Comparison of ENCODE assay signal across 15 cellular contexts in the genomic region with DNA sequence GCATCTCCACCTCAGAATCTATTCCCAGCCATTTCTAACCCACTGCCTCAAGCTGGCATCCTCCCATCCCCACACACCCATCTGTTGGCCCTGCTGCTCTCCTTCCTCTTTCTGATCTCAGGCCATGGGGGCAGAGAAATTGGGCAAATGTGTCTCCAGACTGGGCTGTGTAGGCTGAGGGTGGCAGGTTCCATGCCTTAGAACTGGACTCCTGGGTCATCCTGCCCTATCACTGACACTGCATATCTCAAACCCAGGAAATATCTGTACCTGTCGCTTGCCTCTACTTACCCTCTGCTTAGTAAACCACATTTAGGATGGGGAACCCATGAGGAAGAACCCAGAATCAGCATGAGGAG. TPM values are rescaled to one million over a fixed set of nuclear protein-coding genes. Genes with fewer than 3 reads are reported as not detected.
DNase-seq lines count a peak whose midpoint lies in the region; ATAC-seq, FAIRE-seq and TF ChIP-seq lines count a peak whose summit lies in the region.
"Had no signal": no experiment of that assay in that cellular context is flagged by ENCODE, and none has a peak within 500 bp of the region (broad histone marks: within the 10 kb centered on the region; RNA-seq: fewer than 3 reads in every experiment).

No MANE protein-coding gene starts in this region.

- no peak overlapping the region for H3K23ac ChIP-seq in H1 (ENCODE audit: insufficient read length)

- peaks cover 0 to 22% of the 10 kb centered on the region in 2 donors for H3K27me3 ChIP-seq in Peyer's patch
- peaks cover 96 to 100% (median 97%) of the 10 kb centered on the region in 4 experiments for H3K27me3 ChIP-seq in H1 (replicated peaks in 1 of 4; ENCODE audit: control insufficient read depth in 3 of 4, extremely low read depth in 1 of 4, insufficient read depth in 3 of 4, low read length in 3 of 4)

- no peak for TF ChIP-seq RAD21 in H1 (IDR thresholded peaks at IDR 0.05 in 1 of 2, conservative IDR thresholded peaks at IDR 0.05 in 1 of 2; ENCODE audit: low read depth in 2 of 2, low read length in 2 of 2)

- H3K9ac ChIP-seq in H1 (replicated peaks in 1 of 4; ENCODE audit: extremely low read depth in 1 of 4, low read depth in 3 of 4, low read length in 3 of 4), result no peak overlapping the region

- no peak overlapping the region for H2BK120ac ChIP-seq in H1 (replicated peaks; ENCODE audit: low read depth, low read length)

- H2BK5ac ChIP-seq in H1 (ENCODE audit: low read depth, low read length), result no peak overlapping the region

- no peak overlapping the region for H3K4me3 ChIP-seq in Peyer's patch
- no peak overlapping the region for H3K4me3 ChIP-seq in H1 (ENCODE audit: extremely low read depth in 1 of 4, insufficient read depth in 2 of 4, low read depth in 3 of 4, low read length in 4 of 4)
- H3K4me3 ChIP-seq: PC-9 had no signal

- no peak overlapping the region for H2AFZ ChIP-seq in H1 (ENCODE audit: low read length)
- H2AFZ ChIP-seq: PC-9 had no signal

- no peaks in the 10 kb centered on the region for H3K9me3 ChIP-seq in Peyer's patch
- no peaks in the 10 kb centered on the region for H3K9me3 ChIP-seq in H1 (ENCODE audit: insufficient read depth in 2 of 2, low read depth in 1 of 2, low read length in 1 of 2)

- no peaks in the 10 kb centered on the region; the same call in 1 of the 2 replicates for H3K23me2 ChIP-seq in H1 (ENCODE audit: low read depth, low read length)

- CTCF ChIA-PET in H1 (lab: Charles Lee; ENCODE audit: partially characterized antibody), result interaction anchor here (1.0 to 21.8 kb wide), 7 partner anchors 4 to 120 kb away, joined by 3 to 783 read pairs (median 6); partner anchors contain the start of gene WNT10A

- peak overlapping the region in 1 of 4 donors; percentile 55 for H3K27ac ChIP-seq in Peyer's patch
- no peak overlapping the region for H3K27ac ChIP-seq in H1 (ENCODE audit: low read depth, low read length)
- H3K27ac ChIP-seq: PC-9 had no signal

- DNase-seq in AML-193 (lab: John Stamatoyannopoulos, UW), result peak; percentile 41 to 43
- no peak for DNase-seq in GM12891 (ENCODE audit: insufficient read length, low spot score)
- DNase-seq in Peyer's patch, result peak in 2 of 3 donors; percentile 23 to 26
- DNase-seq in H1 (ENCODE audit: low read depth in 1 of 2, low spot score in 2 of 2), result no peak
- no peak for DNase-seq in H4 (ENCODE audit: low spot score)
- no peak for DNase-seq in GM19239 (ENCODE audit: insufficient read length, low spot score)
- DNase-seq in NCI-H510A treated with DMSO at 0.1 percent for 48 hours (lab: John Stamatoyannopoulos, UW), result no peak
- DNase-seq: mesenchymal stem cell, nucleus accumbens, PC-9, trophoblast cell had no signal

- no peak for TF ChIP-seq EP300 in H1 (IDR thresholded peaks at IDR 0.05; ENCODE audit: borderline replicate concordance in 1 of 2, low read depth in 2 of 2, low read length in 2 of 2)

- FAIRE-seq in GM12891 (lab: Jason Lieb, UNC) (peak; percentile 13), H1 (lab: Jason Lieb, UNC) (no peak), GM19239 (lab: Jason Lieb, UNC) (no peak)

- peak overlapping the region; percentile 43; the same call in 1 of the 2 replicates for H2BK20ac ChIP-seq in H1 (ENCODE audit: low read length)

- H3K79me1 ChIP-seq in H1 (ENCODE audit: low read depth, low read length), result no peaks in the 10 kb centered on the region; the same call in 1 of the 2 replicates

- no peak overlapping the region for H2AK5ac ChIP-seq in H1 (ENCODE audit: low read depth, low read length)

- no peak overlapping the region for H2BK12ac ChIP-seq in H1 (ENCODE audit: low read depth, low read length)

- H3K4ac ChIP-seq in H1 (replicated peaks; ENCODE audit: insufficient read length, low read depth, low read length), result no peak overlapping the region

- no peak overlapping the region for H3K56ac ChIP-seq in H1 (replicated peaks; ENCODE audit: insufficient read length, low read depth, low read length)

- H3K14ac ChIP-seq in H1 (ENCODE audit: insufficient read length), result no peak overlapping the region

- no peak overlapping the region for H4K91ac ChIP-seq in H1 (replicated peaks; ENCODE audit: insufficient read length, low read length)

- POLR2A ChIA-PET in H1 (lab: Charles Lee; ENCODE audit: partially characterized antibody), result interaction anchor here (1.2 to 3.2 kb wide), 3 partner anchors 10 to 15 kb away, joined by 3 to 8 read pairs (median 6); no protein-coding TSS in a partner anchor

- H4K20me1 ChIP-seq in H1 (replicated peaks in 1 of 2; ENCODE audit: control insufficient read depth in 1 of 2, insufficient read depth in 2 of 2, low read length in 2 of 2), result peaks cover 0 to 29% of the 10 kb centered on the region in 2 experiments

- H3K18ac ChIP-seq in H1 (ENCODE audit: extremely low read depth, low read length), result no peak overlapping the region

- 36% methylated on average over 1 of the region's 1 CpG; no CpG with 5 or more reads in 1 of the 2 experiments for WGBS in H1 (ENCODE audit: extremely low coverage in 1 of 2, insufficient coverage in 1 of 2, insufficient read length in 1 of 2, insufficient replicate concordance in 2 of 2, low coverage in 1 of 2, low lambda C conversion rate in 2 of 2, missing lambda C conversion rate in 1 of 2), 2 experiments

- no peak for ATAC-seq in HG03565 (IDR thresholded peaks at IDR 0.05; ENCODE audit: unreplicated experiment)

- no peak overlapping the region for H2BK15ac ChIP-seq in H1 (ENCODE audit: low read length)

- TF ChIP-seq POLR2A in GM12891 (IDR thresholded peaks at IDR 0.05; ENCODE audit: low read depth, low read length) (no peak), Peyer's patch (IDR thresholded peaks at IDR 0.05) (no peak), H1 (IDR thresholded peaks at IDR 0.05; ENCODE audit: control extremely low read depth in 1 of 2, low read depth in 2 of 2, low read length in 2 of 2) (no peak)

- H3K36me3 ChIP-seq in Peyer's patch, result no peaks in the 10 kb centered on the region
- peaks cover 0 to 4% (median 0%) of the 10 kb centered on the region in 4 experiments; a peak in 1 of 8 replicates for H3K36me3 ChIP-seq in H1 (ENCODE audit: control insufficient read depth in 2 of 4, insufficient read depth in 4 of 4, low read length in 3 of 4)

- H4K8ac ChIP-seq in H1 (ENCODE audit: extremely low read depth, insufficient read depth, low read length), result no peak overlapping the region

- TF ChIP-seq CTCF in Peyer's patch (IDR thresholded peaks at IDR 0.05) (no peak), H1 (IDR thresholded peaks at IDR 0.05; ENCODE audit: control extremely low read depth in 1 of 3, insufficient read depth in 1 of 3, low read depth in 1 of 3, low read length in 3 of 3) (no peak)

- H3K4me2 ChIP-seq in H1 (ENCODE audit: insufficient read depth in 1 of 2, low read depth in 2 of 2, low read length in 2 of 2), result no peak overlapping the region; a peak in 1 of 4 replicates
- H3K4me2 ChIP-seq: PC-9 had no signal

- peaks cover 0 to 29% (median 19%) of the 10 kb centered on the region in 4 donors for H3K4me1 ChIP-seq in Peyer's patch
- peaks cover 0 to 27% (median 17%) of the 10 kb centered on the region in 4 experiments; a peak in 6 of 7 replicates for H3K4me1 ChIP-seq in H1 (replicated peaks in 1 of 4; ENCODE audit: control insufficient read depth in 3 of 4, insufficient read depth in 4 of 4, low read length in 3 of 4)

- H3K79me2 ChIP-seq in H1 (ENCODE audit: control insufficient read depth in 1 of 2, insufficient read depth in 2 of 2, low read length in 2 of 2), result no peaks in the 10 kb centered on the region

- H4K5ac ChIP-seq in H1 (ENCODE audit: insufficient read length, low read depth, low read length), result no peak overlapping the region

TF ChIP-seq in GM12891, 5 proteins besides CTCF, POLR2A, EP300 and RAD21 (continues in another document):
- TF ChIP-seq POU2F2 (IDR thresholded peaks at IDR 0.05; ENCODE audit: low read depth, low read length), result no peak

RNA-seq across cellular contexts. Expression of gene WNT10A, which starts 1.8 kb away (rescaled TPM):
- 34.4 TPM for polyA plus RNA-seq in GM12891 (2012; ENCODE audit: low read depth, missing spikeins)
- 1 to 10 TPM in 1 of 4 donors, under 1 TPM in 1, not detected in 2; 0.27 to 2.5 TPM for total RNA-seq in Peyer's patch
- total RNA-seq in H1 (2021; fragmentation: NEBNext Ultra II Directional; extraction: Animal tissue kit (Norgen Biotek cat#: 25700)), result not detected in 2 replicates
- polyA plus RNA-seq in H1 (2011; rRNA removed), result 0.05 TPM in 1 of 2 replicates, not detected in the other
- 0.03 TPM for polyA plus RNA-seq in H1 (2011; cell fraction: cytosol; rRNA removed)
- polyA plus RNA-seq in H1 (2011; cell fraction: nucleus; rRNA removed), result not detected
- polyA plus RNA-seq in H1 (2012, experiment 1 of 2), result not detected in 4 replicates
- polyA plus RNA-seq in H1 (2012, experiment 2 of 2), result not detected
- polyA plus RNA-seq in H1 (2013, experiment 1 of 2), result not detected
- not detected for polyA plus RNA-seq in H1 (2013, experiment 2 of 2)
- not detected in 2 replicates for polyA minus RNA-seq in H1 (2011; rRNA and poly(A)+ RNA removed)
- polyA minus RNA-seq in H1 (2011; cell fraction: cytosol; rRNA and poly(A)+ RNA removed), result not detected
- polyA minus RNA-seq in H1 (2011; cell fraction: nucleus; rRNA and poly(A)+ RNA removed), result 0.20 TPM
- 0.12 TPM in 1 of 2 replicates, not detected in the other for total RNA-seq in H4 (2014; rRNA removed; shearing (Covaris generic))
- total RNA-seq: glomerular endothelial cell, H7 had no signal

RNA-seq across cellular contexts. Expression of gene WNT6, which starts 22.8 kb away (rescaled TPM):
- polyA plus RNA-seq in GM12891 (2012; ENCODE audit: low read depth, missing spikeins), result not detected
- total RNA-seq in Peyer's patch, result not detected
- total RNA-seq in H1 (2021; fragmentation: NEBNext Ultra II Directional; extraction: Animal tissue kit (Norgen Biotek cat#: 25700)), result not detected in 2 replicates
- polyA plus RNA-seq in H1 (2011; rRNA removed), result not detected in 2 replicates
- not detected for polyA plus RNA-seq in H1 (2011; cell fraction: cytosol; rRNA removed)
- polyA plus RNA-seq in H1 (2011; cell fraction: nucleus; rRNA removed), result not detected
- polyA plus RNA-seq in H1 (2012, experiment 1 of 2), result not detected in 4 replicates
- polyA plus RNA-seq in H1 (2012, experiment 2 of 2), result not detected
- not detected for polyA plus RNA-seq in H1 (2013, experiment 1 of 2)
- not detected for polyA plus RNA-seq in H1 (2013, experiment 2 of 2)
- polyA minus RNA-seq in H1 (2011; rRNA and poly(A)+ RNA removed), result not detected in 2 replicates
- polyA minus RNA-seq in H1 (2011; cell fraction: cytosol; rRNA and poly(A)+ RNA removed), result not detected
- polyA minus RNA-seq in H1 (2011; cell fraction: nucleus; rRNA and poly(A)+ RNA removed), result not detected
- total RNA-seq in H4 (2014; rRNA removed; shearing (Covaris generic)), result 0.21 and 2.1 TPM in 2 replicates
- total RNA-seq: glomerular endothelial cell; H7; T-helper 1 cell treated with Interleukin-12 subunit alpha and Interleukin-12 subunit beta and Interleukin-4 antibody, amounts not matched to agents 30 ng/mL and 1 ng/mL, for 36 hours had no signal

RNA-seq across cellular contexts. Expression of gene PRKAG3, which starts 50.8 kb away (rescaled TPM):
- polyA plus RNA-seq in GM12891 (2012; ENCODE audit: low read depth, missing spikeins), result not detected
- total RNA-seq in Peyer's patch, result not detected
- total RNA-seq in H1 (2021; fragmentation: NEBNext Ultra II Directional; extraction: Animal tissue kit (Norgen Biotek cat#: 25700)), result not detected in 2 replicates
- polyA plus RNA-seq in H1 (2011; rRNA removed), result not detected in 2 replicates
- not detected for polyA plus RNA-seq in H1 (2011; cell fraction: cytosol; rRNA removed)
- polyA plus RNA-seq in H1 (2011; cell fraction: nucleus; rRNA removed), result not detected
- polyA plus RNA-seq in H1 (2012, experiment 1 of 2), result not detected in 4 replicates
- not detected for polyA plus RNA-seq in H1 (2012, experiment 2 of 2)
- not detected for polyA plus RNA-seq in H1 (2013, experiment 1 of 2)
- not detected for polyA plus RNA-seq in H1 (2013, experiment 2 of 2)
- polyA minus RNA-seq in H1 (2011; rRNA and poly(A)+ RNA removed), result not detected in 2 replicates
- polyA minus RNA-seq in H1 (2011; cell fraction: cytosol; rRNA and poly(A)+ RNA removed), result not detected
- polyA minus RNA-seq in H1 (2011; cell fraction: nucleus; rRNA and poly(A)+ RNA removed), result not detected
- total RNA-seq in H4 (2014; rRNA removed; shearing (Covaris generic)), result not detected in 2 replicates
- total RNA-seq: glomerular endothelial cell; H7; PC-9; T-helper 1 cell treated with Interleukin-12 subunit alpha and Interleukin-12 subunit beta and Interleukin-4 antibody, amounts not matched to agents 30 ng/mL and 1 ng/mL, for 36 hours had no signal

Comparison
In these comparisons a context has a peak if more than half of its experiments do, and no peak if none do; other contexts are left out.
1. DNase-seq: peak in AML-193 (2 of 2) and Peyer's patch (2 of 3); none in GM12891 (single experiment), H1 (0 of 2), H4 (single experiment), GM19239 (single experiment) and NCI-H510A treated with DMSO at 0.1 percent for 48 hours (single experiment).